ENCODE assay signal across 8 cellular contexts in genomic region chr4:1721666-1722550, GRCh38. TPM values are rescaled to one million over a fixed set of nuclear protein-coding genes. Genes with fewer than 3 reads are reported as not detected.
DNase-seq lines count a peak whose midpoint lies in the region; ATAC-seq, FAIRE-seq and TF ChIP-seq lines count a peak whose summit lies in the region.

No MANE protein-coding gene starts in this region.

- peaks cover 84% of the 10 kb centered on the region for H3K79me2 ChIP-seq in K562 (ENCODE audit: control insufficient read depth, insufficient read depth, low read length)

- no TSS peak for BruUV-seq in K562 (replicated peaks; lab: Mats Ljungman, UMichigan)

- no peak for FAIRE-seq in K562 (lab: Jason Lieb, UNC)

- H3K36me3 ChIP-seq in K562 (ENCODE audit: control insufficient read depth, insufficient read depth, low read length) = peaks cover 63% of the 10 kb centered on the region; the same call in 2 of the 3 replicates

- H3K9me1 ChIP-seq in K562 (ENCODE audit: control insufficient read depth, insufficient read depth, low read length) = no peaks in the 10 kb centered on the region

- no peak for TF ChIP-seq CTCF in GM12865 (IDR thresholded peaks at IDR 0.05; ENCODE audit: insufficient read depth, low read depth, low read length, missing control alignments)
- TF ChIP-seq CTCF in K562 (IDR thresholded peaks at IDR 0.05 in 2 of 3, conservative IDR thresholded peaks at IDR 0.05 in 1 of 3; ENCODE audit: insufficient read depth in 2 of 3, low read depth in 1 of 3, low read length in 3 of 3) = no peak

- H3K4me1 ChIP-seq in K562 (replicated peaks in 1 of 2; ENCODE audit: control insufficient read depth in 2 of 2, insufficient read depth in 2 of 2, low read length in 2 of 2) (peaks cover 10 to 62% of the 10 kb centered on the region in 2 experiments; a peak in 4 of 5 replicates), mononuclear cell (ENCODE audit: insufficient read depth, low read length) (peaks cover 76% of the 10 kb centered on the region)

- intact Hi-C loops in K562 (cut with micrococcal nuclease) = loop anchor here (10.0 kb wide), 1 partner anchor 367 kb away; no protein-coding TSS in a partner anchor

- TF ChIP-seq EP300 in K562 (IDR thresholded peaks at IDR 0.05; ENCODE audit: low read length) = no peak

- H2AFZ ChIP-seq in K562 (ENCODE audit: low read depth, low read length) = 0 out of 2 replicates have a peak overlapping the region, but pooled peaks have one; percentile 41

- POLR2A ChIA-PET in K562 (lab: Yijun Ruan, JAX) = interaction anchor here (0.6 to 4.7 kb wide), 10 partner anchors 8 to 94 kb away, joined by 3 to 32 read pairs (median 5); partner anchors contain the start of gene SLBP

- ATAC-seq in HG03439 (IDR thresholded peaks at IDR 0.05; ENCODE audit: unreplicated experiment) (peak; percentile 1), K562 (peak; percentile 11), HG02678 (IDR thresholded peaks at IDR 0.05; ENCODE audit: unreplicated experiment) (no peak), HG03378 (IDR thresholded peaks at IDR 0.05; ENCODE audit: unreplicated experiment) (no peak)

- TF ChIP-seq POLR2A in K562 (conservative IDR thresholded peaks at IDR 0.05) = no peak

- no peak for TF ChIP-seq RAD21 in K562 (CRISPR knock-in tag; conservative IDR thresholded peaks at IDR 0.05 in 1 of 2, IDR thresholded peaks at IDR 0.05 in 1 of 2)

- DNase-seq in GM12865 (ENCODE audit: low read depth) (no peak), K562 (ENCODE audit: extremely low read depth in 1 of 4, low spot score in 3 of 4) (peak in 3 of 4 experiments; percentile 47 to 75 (median 74)), NCI-H226 (no peak), caudate nucleus (lab: John Stamatoyannopoulos, UW) (no peak)

- H4K20me1 ChIP-seq in K562 (replicated peaks; ENCODE audit: control insufficient read depth, insufficient read depth, low read length) = peaks cover 14% of the 10 kb centered on the region

- H3K27me3 ChIP-seq in K562 (ENCODE audit: control insufficient read depth in 2 of 2, insufficient read depth in 2 of 2, low read length in 2 of 2) = no peaks in the 10 kb centered on the region
- no peaks in the 10 kb centered on the region for H3K27me3 ChIP-seq in mononuclear cell (ENCODE audit: insufficient read depth, low read length)

- CTCF ChIA-PET in K562 (lab: Yijun Ruan, JAX; ENCODE audit: low intra/inter-chr PET ratio) = no interaction called here

- peak overlapping the region; percentile 77 for H3K4me2 ChIP-seq in K562 (ENCODE audit: insufficient read depth, low read length)

- WGBS in K562 (ENCODE audit: insufficient coverage, low coverage, missing lambda C conversion rate) = 2% methylated on average over 41 of the region's 61 CpGs

- no peaks in the 10 kb centered on the region for H3K9me3 ChIP-seq in K562 (replicated peaks; ENCODE audit: control insufficient read depth, insufficient read depth, low read depth, low read length)
- H3K9me3 ChIP-seq in mononuclear cell (ENCODE audit: low read depth, low read length) = no peaks in the 10 kb centered on the region

- in situ Hi-C loops in K562 (cut with MboI) = no loop called here

- H3K4me3 ChIP-seq in GM12865 (ENCODE audit: low read depth, low read length) (peak overlapping the region; percentile 80), K562 (peak overlapping the region; percentile 98), mononuclear cell (ENCODE audit: low read length) (peak overlapping the region; percentile 28)

- peak overlapping the region; percentile 95 for H3K27ac ChIP-seq in K562 (ENCODE audit: extremely low read depth, low read depth, low read length)
- H3K27ac ChIP-seq in caudate nucleus (ENCODE audit: low read depth, low read length) = no peak overlapping the region

- peak overlapping the region; percentile 90 to 95 for H3K9ac ChIP-seq in K562 (ENCODE audit: insufficient read depth in 1 of 2, low read depth in 2 of 2, low read length in 2 of 2)

RNA-seq across cellular contexts. Expression of gene TACC3, which starts 0.6 kb away (rescaled TPM):
- total RNA-seq in K562 (2011; cell fraction: chromatin; rRNA removed; ENCODE audit: low replicate concordance) = 114 and 225 TPM in 2 replicates
- total RNA-seq in K562 (2011; cell fraction: nucleolus; rRNA removed) = 114 and 126 TPM in 2 replicates
- total RNA-seq in K562 (2011; cell fraction: nucleoplasm; rRNA removed) = 94.5 and 103 TPM in 2 replicates
- total RNA-seq in K562 (2014; rRNA removed) (66.3 and 80.2 TPM in 2 replicates), K562 (2014; rRNA removed; fragmentation: Illumina TruSeq; extraction: Trizol) (47.1 and 49.7 TPM in 2 replicates), K562 (2015; rRNA removed; fragmentation: Illumina TruSeq; extraction: Trizol) (52.1 and 55.6 TPM in 2 replicates), K562 (2021) (112 and 122 TPM in 2 replicates), mononuclear cell (27.0 TPM)
- polyA plus RNA-seq in K562 (2011; rRNA removed) (50.3 and 50.8 TPM in 2 replicates), K562 (2014; fragmentation: Illumina TruSeq; extraction: Trizol) (95.2 and 122 TPM in 2 replicates), K562 (2014; fragmentation: Nextera tagmentation; extraction: Ambion mirVana) (1 to 10 TPM; 1.9 to 2.8 TPM), K562 (2014; rRNA removed) (90.1 and 102 TPM in 2 replicates)
- polyA plus RNA-seq in K562 (2011; cell fraction: cytosol; rRNA removed) = 45.2 and 61.0 TPM in 2 replicates
- 150 and 212 TPM in 2 replicates for polyA plus RNA-seq in K562 (2011; cell fraction: nucleus; rRNA removed)
- polyA plus RNA-seq in K562 (2012) = 93.9 and 100.0 TPM in 2 replicates
- 16.5 and 18.3 TPM in 2 replicates for polyA minus RNA-seq in K562 (2011; rRNA and poly(A)+ RNA removed)
- 37.4 and 55.6 TPM in 2 replicates for polyA minus RNA-seq in K562 (2011; cell fraction: cytosol; rRNA and poly(A)+ RNA removed)
- 40.5 and 49.1 TPM in 2 replicates for polyA minus RNA-seq in K562 (2011; cell fraction: nucleus; rRNA and poly(A)+ RNA removed)

RNA-seq across cellular contexts. Expression of gene TMEM129, which starts 0.8 kb away (rescaled TPM):
- 25.4 and 79.9 TPM in 2 replicates for total RNA-seq in K562 (2011; cell fraction: chromatin; rRNA removed; ENCODE audit: low replicate concordance)
- total RNA-seq in K562 (2011; cell fraction: nucleolus; rRNA removed) = 85.2 and 91.1 TPM in 2 replicates
- total RNA-seq in K562 (2011; cell fraction: nucleoplasm; rRNA removed) = 51.7 and 55.1 TPM in 2 replicates
- total RNA-seq in K562 (2014; rRNA removed) (34.3 and 44.0 TPM in 2 replicates), K562 (2014; rRNA removed; fragmentation: Illumina TruSeq; extraction: Trizol) (5.8 and 7.8 TPM in 2 replicates), K562 (2015; rRNA removed; fragmentation: Illumina TruSeq; extraction: Trizol) (18.4 and 20.4 TPM in 2 replicates), K562 (2021) (40.0 and 40.3 TPM in 2 replicates), mononuclear cell (12.1 TPM)
- polyA plus RNA-seq in K562 (2011; rRNA removed) (17.9 and 28.9 TPM in 2 replicates), K562 (2014; fragmentation: Illumina TruSeq; extraction: Trizol) (18.8 and 24.3 TPM in 2 replicates), K562 (2014; fragmentation: Nextera tagmentation; extraction: Ambion mirVana) (under 1 TPM; 0.34 to 0.53 TPM), K562 (2014; rRNA removed) (42.9 and 47.2 TPM in 2 replicates)
- polyA plus RNA-seq in K562 (2011; cell fraction: cytosol; rRNA removed) = 37.3 and 93.7 TPM in 2 replicates
- polyA plus RNA-seq in K562 (2011; cell fraction: nucleus; rRNA removed) = 100 and 135 TPM in 2 replicates
- polyA plus RNA-seq in K562 (2012) = 23.2 and 37.4 TPM in 2 replicates
- 5.4 and 10.2 TPM in 2 replicates for polyA minus RNA-seq in K562 (2011; rRNA and poly(A)+ RNA removed)
- 23.7 and 31.6 TPM in 2 replicates for polyA minus RNA-seq in K562 (2011; cell fraction: cytosol; rRNA and poly(A)+ RNA removed)
- polyA minus RNA-seq in K562 (2011; cell fraction: nucleus; rRNA and poly(A)+ RNA removed) = 19.1 and 20.1 TPM in 2 replicates

RNA-seq across cellular contexts. Expression of gene SLBP, which starts 9.8 kb away (rescaled TPM):
- total RNA-seq in K562 (2011; cell fraction: chromatin; rRNA removed; ENCODE audit: low replicate concordance) = 30.7 and 52.5 TPM in 2 replicates
- 27.1 and 28.9 TPM in 2 replicates for total RNA-seq in K562 (2011; cell fraction: nucleolus; rRNA removed)
- total RNA-seq in K562 (2011; cell fraction: nucleoplasm; rRNA removed) = 42.8 and 65.1 TPM in 2 replicates
- 185 and 221 TPM in 2 replicates for total RNA-seq in K562 (2014; rRNA removed)
- 161 and 175 TPM in 2 replicates for total RNA-seq in K562 (2014; rRNA removed; fragmentation: Illumina TruSeq; extraction: Trizol)
- 148 and 164 TPM in 2 replicates for total RNA-seq in K562 (2015; rRNA removed; fragmentation: Illumina TruSeq; extraction: Trizol)
- 123 and 128 TPM in 2 replicates for total RNA-seq in K562 (2021)
- polyA plus RNA-seq in K562 (2011; rRNA removed) = 121 and 191 TPM in 2 replicates
- polyA plus RNA-seq in K562 (2011; cell fraction: cytosol; rRNA removed) = 86.2 and 92.0 TPM in 2 replicates
- 39.9 and 51.3 TPM in 2 replicates for polyA plus RNA-seq in K562 (2011; cell fraction: nucleus; rRNA removed)
- polyA plus RNA-seq in K562 (2012) = 91.7 and 104 TPM in 2 replicates
- 171 and 214 TPM in 2 replicates for polyA plus RNA-seq in K562 (2014; fragmentation: Illumina TruSeq; extraction: Trizol)
- polyA plus RNA-seq in K562 (2014; fragmentation: Nextera tagmentation; extraction: Ambion mirVana) = 10 to 100 TPM; 49.4 to 81.8 TPM
- polyA plus RNA-seq in K562 (2014; rRNA removed) = 157 and 162 TPM in 2 replicates
- 103 and 121 TPM in 2 replicates for polyA minus RNA-seq in K562 (2011; rRNA and poly(A)+ RNA removed)
- polyA minus RNA-seq in K562 (2011; cell fraction: cytosol; rRNA and poly(A)+ RNA removed) = 51.2 and 63.8 TPM in 2 replicates
- 14.9 and 23.8 TPM in 2 replicates for polyA minus RNA-seq in K562 (2011; cell fraction: nucleus; rRNA and poly(A)+ RNA removed)
- total RNA-seq in mononuclear cell = 61.9 TPM

RNA-seq across cellular contexts. Expression of gene FAM53A, which starts 37.8 kb away (rescaled TPM):
- 3.4 and 8.9 TPM in 2 replicates for total RNA-seq in K562 (2011; cell fraction: chromatin; rRNA removed; ENCODE audit: low replicate concordance)
- total RNA-seq in K562 (2011; cell fraction: nucleolus; rRNA removed) = 2.8 and 3.7 TPM in 2 replicates
- 2.1 and 2.4 TPM in 2 replicates for total RNA-seq in K562 (2011; cell fraction: nucleoplasm; rRNA removed)
- total RNA-seq in K562 (2014; rRNA removed) (1.8 and 2.6 TPM in 2 replicates), K562 (2014; rRNA removed; fragmentation: Illumina TruSeq; extraction: Trizol) (0.76 TPM in 1 of 2 replicates, not detected in the other), K562 (2015; rRNA removed; fragmentation: Illumina TruSeq; extraction: Trizol) (1.1 TPM in 2 replicates), K562 (2021) (1.6 and 2.0 TPM in 2 replicates), mononuclear cell (2.2 TPM)
- polyA plus RNA-seq in K562 (2011; rRNA removed) (0.53 and 1.3 TPM in 2 replicates), K562 (2014; fragmentation: Illumina TruSeq; extraction: Trizol) (0.62 and 1.4 TPM in 2 replicates), K562 (2014; fragmentation: Nextera tagmentation; extraction: Ambion mirVana) (not detected), K562 (2014; rRNA removed) (1.4 and 2.7 TPM in 2 replicates)
- 1.7 and 2.5 TPM in 2 replicates for polyA plus RNA-seq in K562 (2011; cell fraction: cytosol; rRNA removed)
- 1.9 and 2.9 TPM in 2 replicates for polyA plus RNA-seq in K562 (2011; cell fraction: nucleus; rRNA removed)
- polyA plus RNA-seq in K562 (2012) = 1.4 and 2.1 TPM in 2 replicates
- polyA minus RNA-seq in K562 (2011; rRNA and poly(A)+ RNA removed) = 0.45 and 1.1 TPM in 2 replicates
- 2.6 and 3.8 TPM in 2 replicates for polyA minus RNA-seq in K562 (2011; cell fraction: cytosol; rRNA and poly(A)+ RNA removed)
- polyA minus RNA-seq in K562 (2011; cell fraction: nucleus; rRNA and poly(A)+ RNA removed) = 1.00 and 1.8 TPM in 2 replicates

Comparison
In these comparisons a context has a peak if more than half of its experiments do, and no peak if none do; other contexts are left out.
1. DNase-seq: peak in K562 (3 of 4); none in GM12865 (single experiment), NCI-H226 (single experiment) and caudate nucleus (0 of 61).
2. H3K4me3 ChIP-seq: peak in every context shown above with its lines; median percentile 98 in K562; 80 in GM12865; 28 in mononuclear cell.
3. ATAC-seq: peak in HG03439 (single experiment) and K562 (single experiment); none in HG02678 (single experiment) and HG03378 (single experiment).